18 cellular contexts compared by ENCODE assay signal in genomic region chr9:21682981-21683380, GRCh38.
DNase-seq lines count a peak whose midpoint lies in the region; ATAC-seq and TF ChIP-seq lines count a peak whose summit lies in the region.
"Had no signal": no experiment of that assay in that cellular context is flagged by ENCODE, and none has a peak within 500 bp of the region (broad histone marks: within the 10 kb centered on the region; RNA-seq: fewer than 3 reads in every experiment).

No MANE protein-coding gene starts in this region.

- no peaks in the 10 kb centered on the region for H3K36me3 ChIP-seq in mesenchymal stem cell (ENCODE audit: control insufficient read depth in 1 of 2, insufficient read depth in 2 of 2, low read depth in 1 of 2, low read length in 2 of 2)
- no peaks in the 10 kb centered on the region for H3K36me3 ChIP-seq in heart left ventricle
- H3K36me3 ChIP-seq: ascending aorta, SJSA1, tibial artery had no signal

- H2BK15ac ChIP-seq in mesenchymal stem cell (ENCODE audit: low read depth, poor library complexity, severe bottlenecking): no peak overlapping the region

- H3K14ac ChIP-seq in mesenchymal stem cell (ENCODE audit: low read length in 2 of 2): no peak overlapping the region

- H3K23ac ChIP-seq in mesenchymal stem cell (ENCODE audit: low read length in 2 of 2): no peak overlapping the region

- H2AK5ac ChIP-seq in mesenchymal stem cell (ENCODE audit: low read length, severe bottlenecking): no peak overlapping the region

- intact Hi-C loops in heart left ventricle (cut with DNase I): no loop called here

- no peak overlapping the region for H2AFZ ChIP-seq in mesenchymal stem cell (ENCODE audit: low read depth, low read length)

- H3K4me2 ChIP-seq in mesenchymal stem cell (ENCODE audit: low read length, poor library complexity, severe bottlenecking): peak overlapping the region; percentile 49

- no peaks in the 10 kb centered on the region for H3K27me3 ChIP-seq in mesenchymal stem cell (ENCODE audit: control insufficient read depth in 1 of 2, insufficient read depth in 1 of 2, low read length in 2 of 2)
- peaks cover 0 to 7% (median 0%) of the 10 kb centered on the region in 9 donors for H3K27me3 ChIP-seq in heart left ventricle
- H3K27me3 ChIP-seq: ascending aorta, SJSA1, tibial artery had no signal

- H3K79me1 ChIP-seq in mesenchymal stem cell (replicated peaks; ENCODE audit: low read length, poor library complexity, severe bottlenecking): no peaks in the 10 kb centered on the region

- H4K91ac ChIP-seq in mesenchymal stem cell (ENCODE audit: low read length): no peak overlapping the region

- no peak overlapping the region for H3K4ac ChIP-seq in mesenchymal stem cell (ENCODE audit: low read depth in 1 of 2, low read length in 2 of 2)

- peak overlapping the region; percentile 98 for H3K27ac ChIP-seq in epithelial cell of prostate
- peak overlapping the region; percentile 70 for H3K27ac ChIP-seq in mesenchymal stem cell (ENCODE audit: low read length, poor library complexity, severe bottlenecking)
- H3K27ac ChIP-seq in heart left ventricle: no peak overlapping the region
- H3K27ac ChIP-seq: ascending aorta, SJSA1, tibial artery had no signal

- no peak for TF ChIP-seq CTCF in heart left ventricle (IDR thresholded peaks at IDR 0.05)

- 84% methylated on average over 2 of the region's 2 CpGs for whole genome bisulfite sequencing in mesenchymal stem cell
- WGBS in heart left ventricle, 4 donors: 74 to 78% (median 77%) methylated on average over 2 of the region's 2 CpGs

- H3K18ac ChIP-seq in mesenchymal stem cell (ENCODE audit: low read depth in 1 of 2, low read length in 2 of 2): no peak overlapping the region

- TF ChIP-seq POLR2A in heart left ventricle (IDR thresholded peaks at IDR 0.05): no peak

- no peak overlapping the region for H2BK5ac ChIP-seq in mesenchymal stem cell (ENCODE audit: low read depth, low read length, poor library complexity, severe bottlenecking)

- no peaks in the 10 kb centered on the region for H3K9me3 ChIP-seq in mesenchymal stem cell (ENCODE audit: control insufficient read depth, low read length)
- no peaks in the 10 kb centered on the region for H3K9me3 ChIP-seq in heart left ventricle
- H3K9me3 ChIP-seq: ascending aorta, SJSA1, tibial artery had no signal

- H3K4me1 ChIP-seq in mesenchymal stem cell (ENCODE audit: control insufficient read depth, insufficient read depth, low read depth, low read length): peaks cover 8% of the 10 kb centered on the region
- H3K4me1 ChIP-seq in heart left ventricle: no peaks in the 10 kb centered on the region
- H3K4me1 ChIP-seq: ascending aorta, tibial artery had no signal

- no peak for ATAC-seq in heart left ventricle
- ATAC-seq: left colon had no signal

- H2BK120ac ChIP-seq in mesenchymal stem cell (ENCODE audit: low read depth, low read length): no peak overlapping the region

- H3K4me3 ChIP-seq in mesenchymal stem cell (ENCODE audit: insufficient read depth in 1 of 2, low read depth in 1 of 2, low read length in 2 of 2): no peak overlapping the region
- H3K4me3 ChIP-seq in heart left ventricle: no peak overlapping the region
- H3K4me3 ChIP-seq: ascending aorta, SJSA1, tibial artery had no signal

- DNase-seq in ELR (ENCODE audit: low read depth) (peak; percentile 59), NCI-H69 (lab: John Stamatoyannopoulos, UW) (peak; percentile 74), epithelial cell of prostate (ENCODE audit: low read depth, low spot score) (peak; percentile 50), mesenchymal stem cell (peak; percentile 35), medulla oblongata (ENCODE audit: extremely low spot score) (no peak), NCI-H187 (lab: John Stamatoyannopoulos, UW) (no peak), heart left ventricle (no peak)
- DNase-seq: activated CD4-positive, alpha-beta T cell treated with anti-CD3 and anti-CD28 coated beads, Interleukin-2, amount 50 U/mL, for 4 hours; C1 segment of cervical spinal cord; Kasumi-1; left colon; NCI-H2081; NK-92 treated with Interleukin-12 subunit alpha and Interleukin-12 subunit beta, amount 100 ng/mL, for 24 hours; stimulated activated CD4-positive, alpha-beta T cell treated with anti-CD3 and anti-CD28 coated beads, Interleukin-1b, Interleukin-23, amount 100 ng/mL, for 48 hours; stimulated activated CD8-positive, alpha-beta memory T cell treated with anti-CD3 and anti-CD28 coated beads, Interleukin-4, amount 100 ng/mL, for 48 hours; tibial artery had no signal

- no peak overlapping the region for H4K8ac ChIP-seq in mesenchymal stem cell (ENCODE audit: low read length)

- H3K9ac ChIP-seq in mesenchymal stem cell (ENCODE audit: low read length): peak overlapping the region; percentile 74

- no peak overlapping the region for H2BK12ac ChIP-seq in mesenchymal stem cell (ENCODE audit: low read length in 2 of 2)

Comparison
In these comparisons a context has a peak if more than half of its experiments do, and no peak if none do; other contexts are left out.
1. DNase-seq: peak in ELR (single experiment), NCI-H69 (single experiment), epithelial cell of prostate (single experiment) and mesenchymal stem cell (single experiment); none in medulla oblongata (single experiment), NCI-H187 (0 of 2) and heart left ventricle (0 of 5).
2. H3K27ac ChIP-seq: peak in epithelial cell of prostate (single experiment) and mesenchymal stem cell (single experiment); none in heart left ventricle (0 of 12).